1 cellular context compared by ENCODE assay signal in genomic region chr16:53519417-53520091, GRCh38.
TF ChIP-seq lines count a peak whose summit lies in the region.

No MANE protein-coding gene starts in this region.

TF ChIP-seq in IMR-90, 13 proteins besides CTCF, POLR2A, EP300 and RAD21 (continued from another document):
- TF ChIP-seq ELK1 (IDR thresholded peaks at IDR 0.05; ENCODE audit: borderline replicate concordance, low read depth, low read length) (no peak), SMC3 (IDR thresholded peaks at IDR 0.05; ENCODE audit: low read depth, low read length) (no peak), NFE2L2 (IDR thresholded peaks at IDR 0.05; ENCODE audit: low read depth, low read length) (no peak), MAFK (IDR thresholded peaks at IDR 0.05; ENCODE audit: low read depth, low read length) (no peak), BHLHE40 (IDR thresholded peaks at IDR 0.05; ENCODE audit: low read depth, low read length) (no peak), FOS (IDR thresholded peaks at IDR 0.05; ENCODE audit: low read depth, low read length) (no peak), USF2 (IDR thresholded peaks at IDR 0.05; ENCODE audit: low read depth, low read length) (no peak)
